19 cellular contexts compared by ENCODE assay signal in the genomic region with DNA sequence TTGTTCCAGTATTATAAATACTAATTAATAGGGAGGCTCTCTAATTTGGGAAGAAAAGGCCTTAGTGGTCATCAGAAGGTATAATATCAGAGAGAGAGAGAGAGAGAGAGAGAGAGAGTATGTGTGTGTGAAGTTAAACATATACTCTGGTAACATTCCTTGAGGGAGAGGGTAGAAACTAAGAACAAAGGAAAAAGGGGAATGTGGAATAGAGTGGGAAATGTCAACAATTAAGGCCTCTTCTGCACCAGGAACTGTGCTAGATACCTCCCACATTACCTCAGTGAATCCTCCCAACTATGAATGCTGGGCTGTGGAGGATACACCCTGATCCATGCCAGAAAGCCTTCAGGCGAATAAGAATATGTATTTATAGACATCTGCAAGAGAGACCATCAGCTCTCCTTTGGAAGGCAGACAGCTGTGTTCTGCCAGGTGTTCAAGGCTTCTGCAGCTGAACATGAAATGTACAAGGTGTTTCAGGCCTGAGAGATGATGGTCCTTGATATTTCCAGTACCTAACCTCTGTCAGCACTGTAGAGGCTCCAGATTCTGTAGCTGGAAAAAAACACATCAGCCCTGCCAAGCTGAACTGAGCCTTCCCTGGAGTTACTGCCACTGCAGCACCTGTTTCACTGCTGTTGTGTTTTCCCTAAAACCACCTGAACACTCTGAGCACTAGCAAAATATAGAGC. TPM values are rescaled to one million over a fixed set of nuclear protein-coding genes. Genes with fewer than 3 reads are reported as not detected.
DNase-seq lines count a peak whose midpoint lies in the region; ATAC-seq, FAIRE-seq and TF ChIP-seq lines count a peak whose summit lies in the region.
"Had no signal": no experiment of that assay in that cellular context is flagged by ENCODE, and none has a peak within 500 bp of the region (broad histone marks: within the 10 kb centered on the region; RNA-seq: fewer than 3 reads in every experiment).

No MANE protein-coding gene starts in this region.

- peak overlapping the region; percentile 55; the same call in 1 of the 2 replicates for H2BK5ac ChIP-seq in H1 (ENCODE audit: low read depth, low read length)
- no peak overlapping the region for H2BK5ac ChIP-seq in trophoblast cell (ENCODE audit: low read depth, low read length, poor library complexity)

- H3K79me1 ChIP-seq in H1 (ENCODE audit: low read depth, low read length): no peaks in the 10 kb centered on the region
- no peaks in the 10 kb centered on the region for H3K79me1 ChIP-seq in trophoblast cell (ENCODE audit: low read length)

- ATAC-seq in GM18511 (IDR thresholded peaks at IDR 0.05; ENCODE audit: unreplicated experiment): peak; percentile 2
- ATAC-seq in stimulated activated naive B cell treated with anti-CD40 and anti-IgM and Interleukin-4, amounts not matched to agents 10 μg/mL and 1 μg/mL and 100 μg/mL, for 72 hours (replicated peaks): no peak
- ATAC-seq in left lobe of liver: no peak

- 86% methylated on average over 1 of the region's 1 CpG; no CpG with 5 or more reads in 1 of the 2 experiments for WGBS in H1 (ENCODE audit: extremely low coverage in 1 of 2, insufficient coverage in 1 of 2, insufficient read length in 1 of 2, insufficient replicate concordance in 2 of 2, low coverage in 1 of 2, low lambda C conversion rate in 2 of 2, missing lambda C conversion rate in 1 of 2), 2 experiments
- WGBS in adrenal gland, 4 donors: 64 to 88% (median 70%) methylated on average over 1 of the region's 1 CpG
- no CpG with 5 or more reads among the region's 1 CpG for WGBS in trophoblast cell (ENCODE audit: extremely low coverage, insufficient coverage, insufficient read length)

- no peaks in the 10 kb centered on the region for H3K79me2 ChIP-seq in H1 (ENCODE audit: control insufficient read depth in 1 of 2, insufficient read depth in 2 of 2, low read length in 2 of 2)
- no peaks in the 10 kb centered on the region for H3K79me2 ChIP-seq in trophoblast cell (ENCODE audit: control insufficient read depth, insufficient read depth, low read length, poor library complexity)

- no peak overlapping the region for H3K14ac ChIP-seq in H1 (ENCODE audit: insufficient read length)
- H3K14ac ChIP-seq in trophoblast cell (ENCODE audit: low read length): no peak overlapping the region

- no peak overlapping the region for H2AK5ac ChIP-seq in H1 (ENCODE audit: low read depth, low read length)
- H2AK5ac ChIP-seq in trophoblast cell (ENCODE audit: low read length): no peak overlapping the region

- no peak overlapping the region for H3K23ac ChIP-seq in H1 (ENCODE audit: insufficient read length)
- no peak overlapping the region for H3K23ac ChIP-seq in trophoblast cell (ENCODE audit: low read length)

- no peak overlapping the region for H4K12ac ChIP-seq in trophoblast cell (ENCODE audit: low read depth, low read length)

- H3K4me2 ChIP-seq in H1 (ENCODE audit: insufficient read depth in 1 of 2, low read depth in 2 of 2, low read length in 2 of 2) (0 out of 4 replicates have a peak overlapping the region, but pooled peaks of 1 of the 2 experiments have one; percentile 9), trophoblast cell (ENCODE audit: low read length) (no peak overlapping the region)

- peaks cover 3% of the 10 kb centered on the region for H3K27me3 Mint-ChIP-seq in IgD-negative memory B cell
- peaks cover 13% of the 10 kb centered on the region in 2 donors for H3K27me3 Mint-ChIP-seq in stimulated activated naive B cell treated with anti-CD40 and anti-IgM and Interleukin-4, amounts not matched to agents 10 μg/mL and 1 μg/mL and 100 μg/mL, for 72 hours

- H3K27me3 ChIP-seq in H1 (replicated peaks in 1 of 4; ENCODE audit: control insufficient read depth in 3 of 4, extremely low read depth in 1 of 4, insufficient read depth in 3 of 4, low read length in 3 of 4): peaks cover 0 to 1% (median 0%) of the 10 kb centered on the region in 4 experiments; a peak in 1 of 7 replicates
- H3K27me3 ChIP-seq in adrenal gland: no peaks in the 10 kb centered on the region
- no peaks in the 10 kb centered on the region for H3K27me3 ChIP-seq in trophoblast cell (ENCODE audit: insufficient read depth, low read length)
- H3K27me3 ChIP-seq: ovary had no signal

- CTCF ChIA-PET in H1 (lab: Charles Lee; ENCODE audit: partially characterized antibody): interaction anchor here (0.9 kb wide), 2 partner anchors 8 to 289 kb away, joined by 3 read pairs; no protein-coding TSS in a partner anchor

- no peak for TF ChIP-seq RAD21 in H1 (IDR thresholded peaks at IDR 0.05 in 1 of 2, conservative IDR thresholded peaks at IDR 0.05 in 1 of 2; ENCODE audit: low read depth in 2 of 2, low read length in 2 of 2)

- H4K20me1 ChIP-seq in H1 (replicated peaks in 1 of 2; ENCODE audit: control insufficient read depth in 1 of 2, insufficient read depth in 2 of 2, low read length in 2 of 2): no peaks in the 10 kb centered on the region

- H2AFZ ChIP-seq in H1 (ENCODE audit: low read length): no peak overlapping the region
- H2AFZ ChIP-seq in trophoblast cell (ENCODE audit: insufficient read depth, low read length, poor library complexity): no peak overlapping the region

- H3K27ac ChIP-seq in H1 (ENCODE audit: low read depth, low read length): no peak overlapping the region
- no peak overlapping the region for H3K27ac ChIP-seq in adrenal gland
- H3K27ac ChIP-seq in trophoblast cell (ENCODE audit: low read depth, low read length): no peak overlapping the region
- H3K27ac ChIP-seq: ovary had no signal

- POLR2A ChIA-PET in H1 (lab: Charles Lee; ENCODE audit: partially characterized antibody): interaction anchor here (1.2 kb wide), 1 partner anchor 49 kb away, joined by 3 read pairs; no protein-coding TSS in a partner anchor

- H3K9me3 ChIP-seq in H1 (ENCODE audit: insufficient read depth in 2 of 2, low read depth in 1 of 2, low read length in 1 of 2) (no peaks in the 10 kb centered on the region), adrenal gland (replicated peaks in 1 of 3) (no peaks in the 10 kb centered on the region), trophoblast cell (ENCODE audit: insufficient read depth, low read depth, low read length) (no peaks in the 10 kb centered on the region)
- H3K9me3 ChIP-seq: ovary had no signal

- H3K27ac Mint-ChIP-seq in IgD-negative memory B cell: peak overlapping the region in 2 of 3 donors; percentile 65 to 81
- H3K27ac Mint-ChIP-seq in stimulated activated naive B cell treated with anti-CD40 and anti-IgM and Interleukin-4, amounts not matched to agents 10 μg/mL and 1 μg/mL and 100 μg/mL, for 72 hours: peak overlapping the region; percentile 33
- H3K27ac Mint-ChIP-seq: dendritic cell treated with granulocyte-macrophage colony-stimulating factor and Interleukin-4, amounts not matched to agents 40 ng/mL and 50 ng/mL, for 4 days; stimulated activated naive CD8-positive, alpha-beta T cell treated with anti-CD3 and anti-CD28 coated beads, Interleukin-15, Interleukin-2, amounts not matched to agents 100 ng/mL and 50 ng/mL, for 24 hours; type B pancreatic cell had no signal

- H3K4ac ChIP-seq in H1 (replicated peaks; ENCODE audit: insufficient read length, low read depth, low read length): no peak overlapping the region
- no peak overlapping the region for H3K4ac ChIP-seq in trophoblast cell (ENCODE audit: low read depth, low read length)

- H3K56ac ChIP-seq in H1 (replicated peaks; ENCODE audit: insufficient read length, low read depth, low read length): no peak overlapping the region

- H4K5ac ChIP-seq in H1 (ENCODE audit: insufficient read length, low read depth, low read length): no peak overlapping the region

- H3K4me3 Mint-ChIP-seq in IgD-negative memory B cell: peak overlapping the region in 2 of 4 donors; percentile 2 to 48
- H3K4me3 Mint-ChIP-seq in stimulated activated naive B cell treated with anti-CD40 and anti-IgM and Interleukin-4, amounts not matched to agents 10 μg/mL and 1 μg/mL and 100 μg/mL, for 72 hours: no peak overlapping the region
- H3K4me3 Mint-ChIP-seq: dendritic cell treated with granulocyte-macrophage colony-stimulating factor and Interleukin-4, amounts not matched to agents 40 ng/mL and 50 ng/mL, for 4 days; stimulated activated naive CD8-positive, alpha-beta T cell treated with anti-CD3 and anti-CD28 coated beads, Interleukin-15, Interleukin-2, amounts not matched to agents 100 ng/mL and 50 ng/mL, for 24 hours; type B pancreatic cell had no signal

- H3K4me1 Mint-ChIP-seq in IgD-negative memory B cell: peaks cover 16 to 22% (median 20%) of the 10 kb centered on the region in 3 donors
- H3K4me1 Mint-ChIP-seq in stimulated activated naive B cell treated with anti-CD40 and anti-IgM and Interleukin-4, amounts not matched to agents 10 μg/mL and 1 μg/mL and 100 μg/mL, for 72 hours: peaks cover 16 to 30% of the 10 kb centered on the region in 2 donors

- H2BK12ac ChIP-seq in H1 (ENCODE audit: low read depth, low read length) (peak overlapping the region; percentile 84; the same call in 1 of the 2 replicates), trophoblast cell (ENCODE audit: low read length) (no peak overlapping the region)

- H3K36me3 ChIP-seq in H1 (ENCODE audit: control insufficient read depth in 2 of 4, insufficient read depth in 4 of 4, low read length in 3 of 4) (no peaks in the 10 kb centered on the region), adrenal gland (replicated peaks in 1 of 2) (no peaks in the 10 kb centered on the region), trophoblast cell (ENCODE audit: control insufficient read depth in 1 of 2, insufficient read depth in 2 of 2, low read length in 2 of 2) (no peaks in the 10 kb centered on the region)
- H3K36me3 ChIP-seq: ovary had no signal

- no peaks in the 10 kb centered on the region for H3K9me3 Mint-ChIP-seq in IgD-negative memory B cell
- peaks cover 3% of the 10 kb centered on the region in 2 donors for H3K9me3 Mint-ChIP-seq in stimulated activated naive B cell treated with anti-CD40 and anti-IgM and Interleukin-4, amounts not matched to agents 10 μg/mL and 1 μg/mL and 100 μg/mL, for 72 hours
- H3K9me3 Mint-ChIP-seq: dendritic cell treated with granulocyte-macrophage colony-stimulating factor and Interleukin-4, amounts not matched to agents 40 ng/mL and 50 ng/mL, for 4 days; stimulated activated naive CD8-positive, alpha-beta T cell treated with anti-CD3 and anti-CD28 coated beads, Interleukin-15, Interleukin-2, amounts not matched to agents 100 ng/mL and 50 ng/mL, for 24 hours; type B pancreatic cell had no signal

- H3K36me3 Mint-ChIP-seq in IgD-negative memory B cell: no peaks in the 10 kb centered on the region
- peaks cover 0 to 2% of the 10 kb centered on the region in 2 donors for H3K36me3 Mint-ChIP-seq in stimulated activated naive B cell treated with anti-CD40 and anti-IgM and Interleukin-4, amounts not matched to agents 10 μg/mL and 1 μg/mL and 100 μg/mL, for 72 hours
- H3K36me3 Mint-ChIP-seq: type B pancreatic cell had no signal

- H3K4me1 ChIP-seq in H1 (replicated peaks in 1 of 4; ENCODE audit: control insufficient read depth in 3 of 4, insufficient read depth in 4 of 4, low read length in 3 of 4) (peaks cover 1 to 11% (median 8%) of the 10 kb centered on the region in 4 experiments; a peak in 5 of 7 replicates), adrenal gland (replicated peaks in 1 of 2) (no peaks in the 10 kb centered on the region), trophoblast cell (ENCODE audit: control insufficient read depth in 1 of 2, insufficient read depth in 2 of 2, low read length in 2 of 2) (no peaks in the 10 kb centered on the region)

- no peak for FAIRE-seq in H1 (lab: Jason Lieb, UNC)
- FAIRE-seq: bronchial epithelial cell, GM12891, islet of Langerhans had no signal

- intact Hi-C loops in adrenal gland (cut with DNase I): no loop called here

- no peaks in the 10 kb centered on the region for H3K23me2 ChIP-seq in H1 (ENCODE audit: low read depth, low read length)

- H2BK15ac ChIP-seq in H1 (ENCODE audit: low read length): peak overlapping the region; percentile 25; the same call in 1 of the 2 replicates

- TF ChIP-seq POLR2A in H1 (IDR thresholded peaks at IDR 0.05; ENCODE audit: control extremely low read depth in 1 of 2, low read depth in 2 of 2, low read length in 2 of 2) (no peak), adrenal gland (IDR thresholded peaks at IDR 0.05) (no peak)

- no peak overlapping the region for H3K9ac ChIP-seq in H1 (replicated peaks in 1 of 4; ENCODE audit: extremely low read depth in 1 of 4, low read depth in 3 of 4, low read length in 3 of 4)
- no peak overlapping the region for H3K9ac ChIP-seq in trophoblast cell (ENCODE audit: low read length)

- H4K91ac ChIP-seq in H1 (replicated peaks; ENCODE audit: insufficient read length, low read length) (no peak overlapping the region), trophoblast cell (ENCODE audit: low read depth, low read length) (no peak overlapping the region)

- TF ChIP-seq EP300 in H1 (IDR thresholded peaks at IDR 0.05; ENCODE audit: borderline replicate concordance in 1 of 2, low read depth in 2 of 2, low read length in 2 of 2): no peak

- peak overlapping the region; percentile 63; the same call in 1 of the 2 replicates for H2BK20ac ChIP-seq in H1 (ENCODE audit: low read length)

- H2BK120ac ChIP-seq in H1 (replicated peaks; ENCODE audit: low read depth, low read length): peak overlapping the region; percentile 52
- H2BK120ac ChIP-seq in trophoblast cell (ENCODE audit: insufficient read depth, low read length, poor library complexity): no peak overlapping the region

- no peak overlapping the region; the same call in 1 of the 2 replicates for H3K18ac ChIP-seq in H1 (ENCODE audit: extremely low read depth, low read length)
- no peak overlapping the region for H3K18ac ChIP-seq in trophoblast cell (ENCODE audit: low read length)

- H4K8ac ChIP-seq in H1 (ENCODE audit: extremely low read depth, insufficient read depth, low read length): no peak overlapping the region
- no peak overlapping the region for H4K8ac ChIP-seq in trophoblast cell (ENCODE audit: low read depth, low read length)

- TF ChIP-seq CTCF in H1 (IDR thresholded peaks at IDR 0.05; ENCODE audit: control extremely low read depth in 1 of 3, insufficient read depth in 1 of 3, low read depth in 1 of 3, low read length in 3 of 3) (no peak), adrenal gland (IDR thresholded peaks at IDR 0.05) (no peak)

- H3K4me3 ChIP-seq in H1 (ENCODE audit: extremely low read depth in 1 of 4, insufficient read depth in 2 of 4, low read depth in 3 of 4, low read length in 4 of 4) (no peak overlapping the region), adrenal gland (no peak overlapping the region), trophoblast cell (ENCODE audit: low read depth, low read length) (no peak overlapping the region)
- H3K4me3 ChIP-seq: ovary had no signal

- DNase-seq in H1 (ENCODE audit: low read depth in 1 of 2, low spot score in 2 of 2) (no peak), left lobe of liver (ENCODE audit: low spot score) (no peak), adrenal gland (no peak), trophoblast cell (no peak)
- DNase-seq in stimulated activated naive B cell treated with anti-CD40 and anti-IgM and Interleukin-4, amounts not matched to agents 10 μg/mL and 1 μg/mL and 100 μg/mL, for 72 hours: no peak
- DNase-seq: activated CD4-positive, alpha-beta T cell treated with anti-CD3 and anti-CD28 coated beads, Interleukin-2, amount 50 U/mL, for 4 hours; activated gamma-delta T cell treated with Interleukin-2 at 50 U/mL for 16 hours; NCI-H446; ovary; Right ventricle myocardium superior; T-helper 1 cell had no signal

RNA-seq across cellular contexts. Expression of gene TBX15, which starts 29.1 kb away (rescaled TPM):
- polyA plus RNA-seq in IgD-negative memory B cell (not detected), H1 (2011; rRNA removed) (0.09 and 0.14 TPM in 2 replicates), adrenal gland (under 1 TPM; 0.11 to 0.48 (median 0.27) TPM)
- total RNA-seq in H1 (2021; fragmentation: NEBNext Ultra II Directional; extraction: Animal tissue kit (Norgen Biotek cat#: 25700)): 0.24 and 0.42 TPM in 2 replicates
- polyA plus RNA-seq in H1 (2011; cell fraction: cytosol; rRNA removed): 0.14 TPM
- 0.19 TPM for polyA plus RNA-seq in H1 (2011; cell fraction: nucleus; rRNA removed)
- 0.04 to 0.13 TPM (median 0.10 TPM) in 3 of 4 replicates, not detected in the other for polyA plus RNA-seq in H1 (2012, experiment 1 of 2)
- not detected for polyA plus RNA-seq in H1 (2012, experiment 2 of 2)
- 0.12 TPM for polyA plus RNA-seq in H1 (2013, experiment 1 of 2)
- polyA plus RNA-seq in H1 (2013, experiment 2 of 2): 0.11 TPM
- polyA minus RNA-seq in H1 (2011; rRNA and poly(A)+ RNA removed): 0.22 and 0.35 TPM in 2 replicates
- polyA minus RNA-seq in H1 (2011; cell fraction: cytosol; rRNA and poly(A)+ RNA removed): not detected
- polyA minus RNA-seq in H1 (2011; cell fraction: nucleus; rRNA and poly(A)+ RNA removed): 0.40 TPM
- total RNA-seq in left lobe of liver (15.0 TPM), adrenal gland (under 1 TPM in 6 of 8 donors, not detected in 2; 0.11 to 0.44 (median 0.15) TPM)
- polyA plus RNA-seq in trophoblast cell (2013): 0.83 and 1.0 TPM in 2 replicates
- total RNA-seq: bronchial epithelial cell had no signal

Comparison
In these comparisons a context has a peak if more than half of its experiments do, and no peak if none do; other contexts are left out.
1. RNA of gene TBX15, which starts 29.1 kb away (total RNA-seq): 15.0 TPM in left lobe of liver (single experiment); 0.24 to 0.42 TPM in H1 and 0.11 to 0.44 TPM in adrenal gland; every median in the first group is over 10 times any median in the second.